Comparison of ENCODE assay signal across 8 cellular contexts in genomic region chr4:48777739-48778138, GRCh38. TPM values are rescaled to one million over a fixed set of nuclear protein-coding genes. Genes with fewer than 3 reads are reported as not detected.
A peak's percentile ranks its signal among the peaks of the same experiment; 100 is the strongest.
DNase-seq lines count a peak whose midpoint lies in the region; ATAC-seq and TF ChIP-seq lines count a peak whose summit lies in the region.

No MANE protein-coding gene starts in this region.

- no peak for TF ChIP-seq POLR2A in breast epithelium (IDR thresholded peaks at IDR 0.05)

- peaks cover 37% of the 10 kb centered on the region for H3K4me1 ChIP-seq in HUES6 (ENCODE audit: control insufficient read depth, insufficient read depth, low read length)
- H3K4me1 ChIP-seq in breast epithelium = no peaks in the 10 kb centered on the region

- POLR2A ChIA-PET in AG04450 (lab: Yijun Ruan, JAX) = no interaction called here

- peak overlapping the region; percentile 28 to 90 (median 62) for H3K27ac Mint-ChIP-seq in naive B cell

- intact Hi-C loops in breast epithelium (cut with DNase I; ENCODE audit: low total_unique reads) = no loop called here

- H3K9me3 Mint-ChIP-seq in naive B cell = no peaks in the 10 kb centered on the region

- ATAC-seq in naive B cell (ENCODE audit: low read depth in 2 of 2) = no peak
- ATAC-seq in HG03025 (IDR thresholded peaks at IDR 0.05; ENCODE audit: low FRiP score, unreplicated experiment) = no peak
- ATAC-seq in HG03442 (IDR thresholded peaks at IDR 0.05; ENCODE audit: unreplicated experiment) = no peak
- no peak for ATAC-seq in GM19397 (IDR thresholded peaks at IDR 0.05; ENCODE audit: unreplicated experiment)

- H3K27ac ChIP-seq in AG04450 (ENCODE audit: low read depth, low read length) = no peak overlapping the region
- no peak overlapping the region for H3K27ac ChIP-seq in HUES6 (ENCODE audit: low read depth, low read length)
- H3K27ac ChIP-seq in breast epithelium = peak overlapping the region; percentile 28 to 37

- H3K9ac ChIP-seq in HUES6 (ENCODE audit: low read length) = no peak overlapping the region

- H3K27me3 ChIP-seq in AG04450 (ENCODE audit: control insufficient read depth, insufficient read depth, low read length) = no peaks in the 10 kb centered on the region
- no peaks in the 10 kb centered on the region for H3K27me3 ChIP-seq in HUES6 (ENCODE audit: control insufficient read depth, insufficient read depth, low read length)
- H3K27me3 ChIP-seq in breast epithelium = no peaks in the 10 kb centered on the region

- peaks cover 28 to 64% (median 61%) of the 10 kb centered on the region in 3 donors for H3K4me1 Mint-ChIP-seq in naive B cell

- H3K36me3 Mint-ChIP-seq in naive B cell = no peaks in the 10 kb centered on the region

- peak overlapping the region; percentile 68 to 99 (median 94) for H3K4me3 Mint-ChIP-seq in naive B cell

- H3K4me3 ChIP-seq in AG04450 (ENCODE audit: low read depth, low read length) = peak overlapping the region; percentile 68
- peak overlapping the region; percentile 90 for H3K4me3 ChIP-seq in HUES6 (ENCODE audit: low read depth, low read length)
- peak overlapping the region; percentile 84 to 98 (median 94) for H3K4me3 ChIP-seq in breast epithelium

- H3K27me3 Mint-ChIP-seq in naive B cell = no peaks in the 10 kb centered on the region

- CTCF ChIA-PET in AG04450 (lab: Charles Lee) = interaction anchor here (3.9 kb wide), 1 partner anchor 199 kb away, joined by 20 read pairs; no protein-coding TSS in a partner anchor

- TF ChIP-seq CTCF in AG04450 (IDR thresholded peaks at IDR 0.05; ENCODE audit: low read depth, low read length) (no peak), breast epithelium (IDR thresholded peaks at IDR 0.05) (no peak)

- no peak for DNase-seq in AG04450 (ENCODE audit: low read depth, low spot score)
- no peak for DNase-seq in breast epithelium (ENCODE audit: low spot score in 2 of 2)
- DNase-seq in naive B cell = no peak
- no peak for DNase-seq in AG08396 (ENCODE audit: low spot score)

- no peaks in the 10 kb centered on the region for H3K36me3 ChIP-seq in HUES6 (ENCODE audit: control insufficient read depth, insufficient read depth, low read length)
- H3K36me3 ChIP-seq in breast epithelium = no peaks in the 10 kb centered on the region

- H3K9me3 ChIP-seq in AG04450 (ENCODE audit: control insufficient read depth, insufficient read depth, low read length) (no peaks in the 10 kb centered on the region), HUES6 (ENCODE audit: control insufficient read depth, insufficient read depth, low read depth, low read length) (no peaks in the 10 kb centered on the region), breast epithelium (no peaks in the 10 kb centered on the region)

RNA-seq across cellular contexts. Expression of gene FRYL, which starts 2.3 kb away (rescaled TPM):
- polyA plus RNA-seq in AG04450 (2011; rRNA removed) (18.6 and 28.0 TPM in 2 replicates), naive B cell (ENCODE audit: low read depth in 6 of 6) (10 to 100 TPM; 24.4 to 49.5 (median 37.9) TPM)
- 46.8 and 74.3 TPM in 2 replicates for polyA minus RNA-seq in AG04450 (2011; rRNA and poly(A)+ RNA removed)
- 100 to 1,000 TPM in 1 of 3 donors, 10 to 100 TPM in 2; 70.9 to 112 (median 86.2) TPM for total RNA-seq in breast epithelium

RNA-seq across cellular contexts. Expression of gene OCIAD1, which starts 53.1 kb away (rescaled TPM):
- polyA plus RNA-seq in AG04450 (2011; rRNA removed) = 140 and 176 TPM in 2 replicates
- polyA minus RNA-seq in AG04450 (2011; rRNA and poly(A)+ RNA removed) = 49.1 and 53.0 TPM in 2 replicates
- total RNA-seq in breast epithelium = 100 to 1,000 TPM in 2 of 3 donors, 10 to 100 TPM in 1; 85.2 to 128 (median 101) TPM
- polyA plus RNA-seq in naive B cell (ENCODE audit: low read depth in 6 of 6) = 100 to 1,000 TPM; 190 to 222 (median 202) TPM

Comparison
In these comparisons a context has a peak if more than half of its experiments do, and no peak if none do; other contexts are left out.
1. H3K27ac ChIP-seq: peak in breast epithelium (2 of 2); none in AG04450 (single experiment) and HUES6 (single experiment).
2. Peak in every context shown above with its lines, with median percentiles within 50 percentile points of each other: H3K4me3 ChIP-seq.